16 cellular contexts compared by ENCODE assay signal in genomic region chr13:46629811-46630413, GRCh38.
DNase-seq lines count a peak whose midpoint lies in the region; ATAC-seq, FAIRE-seq and TF ChIP-seq lines count a peak whose summit lies in the region.
"Had no signal": no experiment of that assay in that cellular context is flagged by ENCODE, and none has a peak within 500 bp of the region (broad histone marks: within the 10 kb centered on the region; RNA-seq: fewer than 3 reads in every experiment).

No MANE protein-coding gene starts in this region.

- in situ Hi-C loops in GM12878 (cut with MboI), result no loop called here

- H3K27ac Mint-ChIP-seq in CD8-positive, alpha-beta T cell, result peak overlapping the region; percentile 11
- H3K27ac Mint-ChIP-seq in nephron progenitor cell, result peak overlapping the region; percentile 13

- H3K4me1 Mint-ChIP-seq in CD8-positive, alpha-beta T cell (ENCODE audit: low read depth), result peaks cover 68% of the 10 kb centered on the region
- H3K4me1 Mint-ChIP-seq in nephron progenitor cell, result peaks cover 50% of the 10 kb centered on the region

- WGBS in GM12878 (ENCODE audit: insufficient coverage, insufficient replicate concordance, low lambda C conversion rate, missing lambda C conversion rate), result 100% methylated on average over 1 of the region's 1 CpG

- intact Hi-C loops in CD8-positive, alpha-beta T cell (cut with DNase I, micrococcal nuclease), result loop anchor here in 1 of 2 experiments (2.0 to 5.0 kb wide), 2 partner anchors 13 to 38 kb away; no protein-coding TSS in a partner anchor
- intact Hi-C loops in GM12878 (cut with micrococcal nuclease; ENCODE audit: unreplicated experiment), result no loop called here

- no peak for TF ChIP-seq CTCF in CD8-positive, alpha-beta T cell (IDR thresholded peaks at IDR 0.05)
- no peak for TF ChIP-seq CTCF in GM12878 (IDR thresholded peaks at IDR 0.05 in 2 of 3, conservative IDR thresholded peaks at IDR 0.05 in 1 of 3; ENCODE audit: control insufficient read depth in 2 of 3, extremely low read depth in 1 of 3, insufficient read depth in 1 of 3, low read depth in 3 of 3, low read length in 3 of 3)
- TF ChIP-seq CTCF in nephron progenitor cell (IDR thresholded peaks at IDR 0.05), result no peak

- H3K27ac ChIP-seq in CD8-positive, alpha-beta T cell (ENCODE audit: low read depth, low read length), result no peak overlapping the region
- H3K27ac ChIP-seq in HUES48 (ENCODE audit: low read depth, low read length) (peak overlapping the region; percentile 49), GM12878 (ENCODE audit: control insufficient read depth, insufficient read depth) (peak overlapping the region; percentile 46; the same call in 1 of the 2 replicates)
- H3K27ac ChIP-seq: right lobe of liver had no signal

- BruUV-seq in GM12878 (replicated peaks; lab: Mats Ljungman, UMichigan), result no TSS peak

- no peak for TF ChIP-seq POLR2A in GM12878 (IDR thresholded peaks at IDR 0.05; ENCODE audit: low read depth, low read length)

- ATAC-seq in CD8-positive, alpha-beta T cell, result no peak
- ATAC-seq in GM12878, result peak; percentile 39
- ATAC-seq in GM18870 (IDR thresholded peaks at IDR 0.05; ENCODE audit: unreplicated experiment), result no peak
- ATAC-seq in GM21381 (IDR thresholded peaks at IDR 0.05; ENCODE audit: unreplicated experiment), result no peak
- ATAC-seq: HCT116, left colon, right lobe of liver had no signal

- H3K9me3 ChIP-seq in CD8-positive, alpha-beta T cell (ENCODE audit: low read length), result no peaks in the 10 kb centered on the region
- no peaks in the 10 kb centered on the region for H3K9me3 ChIP-seq in HUES48 (ENCODE audit: control insufficient read depth, insufficient read depth, low read length)
- H3K9me3 ChIP-seq in GM12878 (replicated peaks; ENCODE audit: control insufficient read depth, insufficient read depth, low read length), result no peaks in the 10 kb centered on the region
- H3K9me3 ChIP-seq: right lobe of liver had no signal

- FAIRE-seq in GM12878 (lab: Jason Lieb, UNC), result no peak

- H3K27me3 Mint-ChIP-seq in CD8-positive, alpha-beta T cell (ENCODE audit: low read depth), result no peaks in the 10 kb centered on the region
- no peaks in the 10 kb centered on the region for H3K27me3 Mint-ChIP-seq in nephron progenitor cell (ENCODE audit: low read depth, poor library complexity)

- H2AFZ ChIP-seq in GM12878 (ENCODE audit: control insufficient read depth, low read depth, low read length), result no peak overlapping the region

- DNase-seq in CD8-positive, alpha-beta T cell, result no peak
- DNase-seq in GM12878 (ENCODE audit: low read depth, low spot score) (no peak), nephron progenitor cell (no peak), OCI-M2 (lab: John Stamatoyannopoulos, UW; ENCODE audit: unreplicated experiment) (no peak), HuH-7 (ENCODE audit: low spot score) (no peak)
- DNase-seq: activated CD4-positive, alpha-beta T cell treated with anti-CD3 and anti-CD28 coated beads for 1 hour; GF-D8; left colon; NCI-H2107; right lobe of liver; stimulated activated CD4-positive, alpha-beta T cell treated with anti-CD3 and anti-CD28 coated beads, Interleukin-4, amount 100 ng/mL, for 4 hours; stimulated activated naive CD4-positive, alpha-beta T cell had no signal

- no peaks in the 10 kb centered on the region for H3K9me3 Mint-ChIP-seq in CD8-positive, alpha-beta T cell
- H3K9me3 Mint-ChIP-seq in nephron progenitor cell, result no peaks in the 10 kb centered on the region

- H3K79me2 ChIP-seq in GM12878 (ENCODE audit: control insufficient read depth, insufficient read depth, low read length), result peaks cover 89% of the 10 kb centered on the region

- RAD21 ChIA-PET in GM12878 (lab: Charles Lee; ENCODE audit: unreplicated experiment), result interaction anchor here (0.7 to 3.0 kb wide), 24 partner anchors 10 to 136 kb away, joined by 3 to 19 read pairs (median 4); partner anchors contain the start of gene LRCH1

- no peak overlapping the region for H3K4me2 ChIP-seq in GM12878 (ENCODE audit: control insufficient read depth, insufficient read depth)

- TF ChIP-seq RAD21 in GM12878 (IDR thresholded peaks at IDR 0.05; ENCODE audit: insufficient read depth, low read depth, low read length), result no peak

- POLR2A ChIA-PET in CD8-positive, alpha-beta T cell (lab: Charles Lee), result interaction anchor here (0.7 to 1.2 kb wide), 3 partner anchors 10 to 21 kb away, joined by 3 to 4 read pairs (median 4); no protein-coding TSS in a partner anchor
- POLR2A ChIA-PET in GM12878 (lab: Charles Lee), result interaction anchor here (0.6 to 3.9 kb wide), 15 partner anchors 9 to 458 kb away, joined by 3 to 22 read pairs (median 6); no protein-coding TSS in a partner anchor

- SMC1A ChIA-PET in GM12878 (lab: Charles Lee; ENCODE audit: uncharacterized antibody, unreplicated experiment), result interaction anchor here (0.7 to 23.6 kb wide), 25 partner anchors 7 to 256 kb away, joined by 3 to 456 read pairs (median 5); no protein-coding TSS in a partner anchor

- CTCF ChIA-PET in CD8-positive, alpha-beta T cell (lab: Charles Lee), result interaction anchor here (0.7 to 2.7 kb wide), 3 partner anchors 33 to 91 kb away, joined by 3 to 9 read pairs (median 3); no protein-coding TSS in a partner anchor
- CTCF ChIA-PET in GM12878 (lab: Yijun Ruan, JAX), result interaction anchor here (0.7 to 3.9 kb wide), 14 partner anchors 9 to 78 kb away, joined by 3 to 39 read pairs (median 4); no protein-coding TSS in a partner anchor

- H3K4me3 Mint-ChIP-seq in CD8-positive, alpha-beta T cell, result no peak overlapping the region
- H3K4me3 Mint-ChIP-seq in nephron progenitor cell, result no peak overlapping the region

- H3K4me3 ChIP-seq in CD8-positive, alpha-beta T cell (ENCODE audit: low read depth, low read length), result no peak overlapping the region
- H3K4me3 ChIP-seq in HUES48 (ENCODE audit: low read depth, low read length) (no peak overlapping the region), GM12878 (no peak overlapping the region)
- H3K4me3 ChIP-seq: right lobe of liver had no signal

- H3K27me3 ChIP-seq in CD8-positive, alpha-beta T cell (ENCODE audit: insufficient read depth, low read length), result no peaks in the 10 kb centered on the region
- H3K27me3 ChIP-seq in HUES48 (ENCODE audit: control insufficient read depth, insufficient read depth, low read length) (no peaks in the 10 kb centered on the region), GM12878 (replicated peaks in 1 of 2; ENCODE audit: control insufficient read depth in 2 of 2, insufficient read depth in 2 of 2, low read length in 1 of 2) (no peaks in the 10 kb centered on the region)
- H3K27me3 ChIP-seq: right lobe of liver had no signal

- no peak for TF ChIP-seq EP300 in GM12878 (IDR thresholded peaks at IDR 0.05; ENCODE audit: borderline replicate concordance in 1 of 2, control insufficient read depth in 1 of 2, low read depth in 2 of 2, low read length in 2 of 2)

- H3K4me1 ChIP-seq in CD8-positive, alpha-beta T cell (ENCODE audit: insufficient read depth, low read length), result peaks cover 26% of the 10 kb centered on the region
- H3K4me1 ChIP-seq in HUES48 (ENCODE audit: control insufficient read depth, insufficient read depth, low read length) (peaks cover 30% of the 10 kb centered on the region), GM12878 (ENCODE audit: control insufficient read depth, insufficient read depth, low read length) (peaks cover 27% of the 10 kb centered on the region)

- H4K20me1 ChIP-seq in GM12878 (ENCODE audit: control insufficient read depth, insufficient read depth), result no peaks in the 10 kb centered on the region

- H3K9ac ChIP-seq in HUES48 (ENCODE audit: low read depth, low read length) (peak overlapping the region; percentile 9; the same call in 1 of the 2 replicates), GM12878 (ENCODE audit: control insufficient read depth, insufficient read depth, low read length) (no peak overlapping the region)

- H3K36me3 ChIP-seq in CD8-positive, alpha-beta T cell (ENCODE audit: insufficient read depth, low read length), result no peaks in the 10 kb centered on the region
- H3K36me3 ChIP-seq in HUES48 (ENCODE audit: control insufficient read depth, insufficient read depth, low read length) (no peaks in the 10 kb centered on the region; the same call in 1 of the 2 replicates), GM12878 (ENCODE audit: control insufficient read depth in 2 of 2, insufficient read depth in 2 of 2, low read length in 1 of 2) (no peaks in the 10 kb centered on the region; a peak in 1 of 4 replicates)
- H3K36me3 ChIP-seq: right lobe of liver had no signal

- peaks cover 8% of the 10 kb centered on the region for H3K36me3 Mint-ChIP-seq in CD8-positive, alpha-beta T cell
- H3K36me3 Mint-ChIP-seq in nephron progenitor cell (ENCODE audit: low read depth), result peaks cover 23% of the 10 kb centered on the region

TF ChIP-seq in GM12878, 131 proteins besides CTCF, POLR2A, EP300 and RAD21 (continues in another document):
- no peak for TF ChIP-seq TAF1 (IDR thresholded peaks at IDR 0.05; ENCODE audit: borderline replicate concordance, low read depth, low read length)
- no peak for TF ChIP-seq MAX (IDR thresholded peaks at IDR 0.05; ENCODE audit: low read depth, low read length)
- no peak for TF ChIP-seq TCF7 (IDR thresholded peaks at IDR 0.05; ENCODE audit: borderline replicate concordance)
- TF ChIP-seq, protein P1, sequence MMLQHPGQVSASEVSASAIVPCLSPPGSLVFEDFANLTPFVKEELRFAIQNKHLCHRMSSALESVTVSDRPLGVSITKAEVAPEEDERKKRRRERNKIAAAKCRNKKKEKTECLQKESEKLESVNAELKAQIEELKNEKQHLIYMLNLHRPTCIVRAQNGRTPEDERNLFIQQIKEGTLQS (IDR thresholded peaks at IDR 0.05; ENCODE audit: borderline replicate concordance, extremely low read depth, low read depth, low read length), result no peak
- TF ChIP-seq RCOR1 (conservative IDR thresholded peaks at IDR 0.05; ENCODE audit: low read depth, low read length), result no peak
